ENCODE assay signal across 10 cellular contexts in the genomic region with DNA sequence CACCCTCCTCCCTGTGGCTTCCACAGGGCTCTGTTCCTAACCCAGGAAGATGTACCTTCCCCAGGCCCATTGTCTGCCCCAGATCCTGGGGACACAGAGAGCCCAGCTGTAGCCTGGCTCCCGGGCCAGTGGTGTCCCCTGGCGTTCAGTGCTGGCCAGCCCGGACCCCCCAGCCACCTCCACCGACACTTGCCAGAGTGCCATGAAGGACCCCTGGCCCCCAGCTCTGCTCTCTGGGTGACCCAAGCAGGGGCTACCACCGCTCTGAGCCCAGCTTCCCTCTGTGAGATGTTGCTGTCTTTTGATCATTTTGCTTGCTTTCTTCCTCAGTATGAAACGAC. TPM values are rescaled to one million over a fixed set of nuclear protein-coding genes. Genes with fewer than 3 reads are reported as not detected.
DNase-seq lines count a peak whose midpoint lies in the region; ATAC-seq and TF ChIP-seq lines count a peak whose summit lies in the region.
"Had no signal": no experiment of that assay in that cellular context is flagged by ENCODE, and none has a peak within 500 bp of the region (broad histone marks: within the 10 kb centered on the region; RNA-seq: fewer than 3 reads in every experiment).

No MANE protein-coding gene starts in this region.

- TF ChIP-seq POLR2A in vagina (IDR thresholded peaks at IDR 0.05), result no peak

- H3K27me3 ChIP-seq in mucosa of stomach (ENCODE audit: control insufficient read depth, insufficient read depth, low read length) (no peaks in the 10 kb centered on the region), vagina (no peaks in the 10 kb centered on the region)

- ATAC-seq in natural killer cell, result no peak
- ATAC-seq in natural killer cell treated with Interleukin-12 subunit alpha and Interleukin-12 subunit beta and Interleukin-15 and Interleukin-18, amount 100 ng/mL, for 72 hours, result no peak
- ATAC-seq in activated naive CD8-positive, alpha-beta T cell treated with anti-CD3 and anti-CD28 coated beads, Interleukin-2, amount 50 U/mL, for 24 hours, result no peak
- ATAC-seq: sciatic nerve had no signal

- peaks cover 6 to 23% of the 10 kb centered on the region in 2 donors for H3K4me1 Mint-ChIP-seq in natural killer cell
- peaks cover 8 to 16% of the 10 kb centered on the region in 2 donors for H3K4me1 Mint-ChIP-seq in natural killer cell treated with Interleukin-12 subunit alpha and Interleukin-12 subunit beta and Interleukin-15 and Interleukin-18, amount 100 ng/mL, for 72 hours (ENCODE audit: low read depth in 2 of 2)
- H3K4me1 Mint-ChIP-seq in activated naive CD8-positive, alpha-beta T cell treated with anti-CD3 and anti-CD28 coated beads, Interleukin-2, amount 50 U/mL, for 24 hours, result peaks cover 33% of the 10 kb centered on the region

- H3K36me3 ChIP-seq in mucosa of stomach (ENCODE audit: control insufficient read depth, insufficient read depth, low read length) (no peaks in the 10 kb centered on the region), vagina (no peaks in the 10 kb centered on the region)

- H3K4me3 ChIP-seq in mucosa of stomach (ENCODE audit: low read length), result no peak overlapping the region
- no peak overlapping the region for H3K4me3 ChIP-seq in vagina

- no peaks in the 10 kb centered on the region for H3K27me3 Mint-ChIP-seq in natural killer cell (ENCODE audit: low read depth in 2 of 2)
- no peaks in the 10 kb centered on the region for H3K27me3 Mint-ChIP-seq in natural killer cell treated with Interleukin-12 subunit alpha and Interleukin-12 subunit beta and Interleukin-15 and Interleukin-18, amount 100 ng/mL, for 72 hours
- H3K27me3 Mint-ChIP-seq in activated naive CD8-positive, alpha-beta T cell treated with anti-CD3 and anti-CD28 coated beads, Interleukin-2, amount 50 U/mL, for 24 hours, result no peaks in the 10 kb centered on the region

- peak overlapping the region; percentile 45 for H3K4me3 Mint-ChIP-seq in natural killer cell
- H3K4me3 Mint-ChIP-seq in natural killer cell treated with Interleukin-12 subunit alpha and Interleukin-12 subunit beta and Interleukin-15 and Interleukin-18, amount 100 ng/mL, for 72 hours, result no peak overlapping the region
- H3K4me3 Mint-ChIP-seq in activated naive CD8-positive, alpha-beta T cell treated with anti-CD3 and anti-CD28 coated beads, Interleukin-2, amount 50 U/mL, for 24 hours, result no peak overlapping the region

- intact Hi-C loops in natural killer cell (cut with micrococcal nuclease), result no loop called here
- intact Hi-C loops in vagina (cut with DNase I), result no loop called here

- no peak for TF ChIP-seq CTCF in natural killer cell (IDR thresholded peaks at IDR 0.05)
- TF ChIP-seq CTCF in vagina (IDR thresholded peaks at IDR 0.05), result no peak

- H3K9me3 Mint-ChIP-seq in natural killer cell, result no peaks in the 10 kb centered on the region
- H3K9me3 Mint-ChIP-seq in natural killer cell treated with Interleukin-12 subunit alpha and Interleukin-12 subunit beta and Interleukin-15 and Interleukin-18, amount 100 ng/mL, for 72 hours, result no peaks in the 10 kb centered on the region
- no peaks in the 10 kb centered on the region for H3K9me3 Mint-ChIP-seq in activated naive CD8-positive, alpha-beta T cell treated with anti-CD3 and anti-CD28 coated beads, Interleukin-2, amount 50 U/mL, for 24 hours

- peak overlapping the region; percentile 43 to 89 for H3K27ac Mint-ChIP-seq in natural killer cell
- no peak overlapping the region for H3K27ac Mint-ChIP-seq in natural killer cell treated with Interleukin-12 subunit alpha and Interleukin-12 subunit beta and Interleukin-15 and Interleukin-18, amount 100 ng/mL, for 72 hours
- peak overlapping the region; percentile 71 for H3K27ac Mint-ChIP-seq in activated naive CD8-positive, alpha-beta T cell treated with anti-CD3 and anti-CD28 coated beads, Interleukin-2, amount 50 U/mL, for 24 hours

- H3K9me3 ChIP-seq in mucosa of stomach (ENCODE audit: control insufficient read depth, low read length) (no peaks in the 10 kb centered on the region), vagina (no peaks in the 10 kb centered on the region)

- H3K9ac ChIP-seq in mucosa of stomach (ENCODE audit: low read length), result peak overlapping the region; percentile 53

- H3K27ac ChIP-seq in vagina, result peak overlapping the region; percentile 35

- H3K4me1 ChIP-seq in mucosa of stomach (ENCODE audit: control insufficient read depth, insufficient read depth, low read length) (peaks cover 84% of the 10 kb centered on the region), vagina (peaks cover 94% of the 10 kb centered on the region)

- DNase-seq in natural killer cell, result no peak
- DNase-seq in natural killer cell treated with Interleukin-12 subunit alpha and Interleukin-12 subunit beta and Interleukin-15 and Interleukin-18, amount 100 ng/mL, for 72 hours (ENCODE audit: low spot score), result no peak
- DNase-seq in activated naive CD8-positive, alpha-beta T cell treated with anti-CD3 and anti-CD28 coated beads, Interleukin-2, amount 50 U/mL, for 24 hours, result no peak
- DNase-seq in vagina (ENCODE audit: extremely low spot score in 2 of 2), result no peak
- DNase-seq in stimulated activated naive CD4-positive, alpha-beta T cell treated with Interleukin-2 at 50 U/mL for 16 hours (lab: John Stamatoyannopoulos, UW), result no peak
- DNase-seq in NCI-H146 treated with DMSO at 0.1 percent for 48 hours (lab: John Stamatoyannopoulos, UW; ENCODE audit: unreplicated experiment), result no peak
- DNase-seq in NCI-H1930 (lab: John Stamatoyannopoulos, UW), result no peak
- DNase-seq: NCI-H82 had no signal

- no peaks in the 10 kb centered on the region for H3K36me3 Mint-ChIP-seq in natural killer cell
- no peaks in the 10 kb centered on the region for H3K36me3 Mint-ChIP-seq in natural killer cell treated with Interleukin-12 subunit alpha and Interleukin-12 subunit beta and Interleukin-15 and Interleukin-18, amount 100 ng/mL, for 72 hours
- peaks cover 7% of the 10 kb centered on the region for H3K36me3 Mint-ChIP-seq in activated naive CD8-positive, alpha-beta T cell treated with anti-CD3 and anti-CD28 coated beads, Interleukin-2, amount 50 U/mL, for 24 hours (ENCODE audit: low read depth)

RNA-seq across cellular contexts. Expression of a gene that starts 6.2 kb away (rescaled TPM):
- total RNA-seq in natural killer cell (10 to 100 TPM; 12.7 to 21.9 (median 15.3) TPM), vagina (49.1 TPM)
- 10 to 100 TPM; 19.2 to 44.9 TPM for total RNA-seq in natural killer cell treated with Interleukin-12 subunit alpha and Interleukin-12 subunit beta and Interleukin-15 and Interleukin-18, amount 100 ng/mL, for 72 hours

RNA-seq across cellular contexts. Expression of a gene that starts 28.4 kb away (rescaled TPM):
- 1 to 10 TPM; 2.1 to 2.7 (median 2.5) TPM for total RNA-seq in natural killer cell
- total RNA-seq in natural killer cell treated with Interleukin-12 subunit alpha and Interleukin-12 subunit beta and Interleukin-15 and Interleukin-18, amount 100 ng/mL, for 72 hours, result under 1 TPM; 0.50 to 0.61 TPM
- total RNA-seq in vagina, result 10.3 TPM

RNA-seq across cellular contexts. Expression of a gene that starts 57.3 kb away (rescaled TPM):
- total RNA-seq in natural killer cell (10 to 100 TPM; 59.7 to 74.8 (median 59.8) TPM), vagina (284 TPM)
- 100 to 1,000 TPM in 1 of 2 donors, 10 to 100 TPM in 1; 74.5 to 157 TPM for total RNA-seq in natural killer cell treated with Interleukin-12 subunit alpha and Interleukin-12 subunit beta and Interleukin-15 and Interleukin-18, amount 100 ng/mL, for 72 hours

Comparison
In these comparisons a context has a peak if more than half of its experiments do, and no peak if none do; other contexts are left out.
1. H3K27ac Mint-ChIP-seq: peak in natural killer cell (2 of 2) and activated naive CD8-positive, alpha-beta T cell treated with anti-CD3 and anti-CD28 coated beads, Interleukin-2, amount 50 U/mL, for 24 hours (single experiment); none in natural killer cell treated with Interleukin-12 subunit alpha and Interleukin-12 subunit beta and Interleukin-15 and Interleukin-18, amount 100 ng/mL, for 72 hours (0 of 2).